In genomic region chr19:1392407-1392806, GRCh38 we compare ENCODE assay signal across 18 cellular contexts. TPM values are rescaled to one million over a fixed set of nuclear protein-coding genes. Genes with fewer than 3 reads are reported as not detected.
DNase-seq lines count a peak whose midpoint lies in the region; TF ChIP-seq lines count a peak whose summit lies in the region.
"Had no signal": no experiment of that assay in that cellular context is flagged by ENCODE, and none has a peak within 500 bp of the region (broad histone marks: within the 10 kb centered on the region; RNA-seq: fewer than 3 reads in every experiment).

No MANE protein-coding gene starts in this region.

- no peaks in the 10 kb centered on the region for H3K9me3 Mint-ChIP-seq in neural crest cell
- no peaks in the 10 kb centered on the region for H3K9me3 Mint-ChIP-seq in H9
- H3K9me3 Mint-ChIP-seq: CD4-positive, alpha-beta memory T cell had no signal

- no peaks in the 10 kb centered on the region for H3K4me1 ChIP-seq in HEK293 (ENCODE audit: control insufficient read depth, insufficient read depth, low read length)
- H3K4me1 ChIP-seq in H9 (ENCODE audit: insufficient read depth, low read length), result no peaks in the 10 kb centered on the region
- H3K4me1 ChIP-seq in vagina, result peaks cover 37% of the 10 kb centered on the region

- H4K91ac ChIP-seq in H9 (ENCODE audit: insufficient read length, low read depth, low read length), result no peak overlapping the region

- H3K4me3 Mint-ChIP-seq in neural crest cell, result peak overlapping the region; percentile 31
- no peak overlapping the region for H3K4me3 Mint-ChIP-seq in H9
- H3K4me3 Mint-ChIP-seq: CD4-positive, alpha-beta memory T cell had no signal

- no peak overlapping the region for H2BK120ac ChIP-seq in H9 (ENCODE audit: low read depth, low read length, poor library complexity, severe bottlenecking)

- no peak overlapping the region for H3K56ac ChIP-seq in H9 (ENCODE audit: insufficient read length, low read depth, low read length)

- no CpG with 5 or more reads among the region's 15 CpGs for WGBS in H9 (ENCODE audit: extremely low coverage, insufficient read length, low lambda C conversion rate)

- no peak overlapping the region for H4K8ac ChIP-seq in H9 (replicated peaks; ENCODE audit: insufficient read length, low read depth, low read length)

- H2BK12ac ChIP-seq in H9 (ENCODE audit: insufficient read length, low read depth, low read length), result no peak overlapping the region

- H3K18ac ChIP-seq in H9 (ENCODE audit: insufficient read length, low read depth, low read length), result no peak overlapping the region

- in situ Hi-C loops in ACHN (cut with HindIII; ENCODE audit: low pct_ligation_motif_present, low pct_unique_long_range_greater_than_20kb, low sequenced_read_pairs), result no loop called here

- TF ChIP-seq POLR2A in vagina (IDR thresholded peaks at IDR 0.05), result no peak

- H3K23ac ChIP-seq in H9 (ENCODE audit: insufficient read length, low read depth, low read length), result no peak overlapping the region

- no peaks in the 10 kb centered on the region for H3K27me3 ChIP-seq in dorsolateral prefrontal cortex
- no peaks in the 10 kb centered on the region for H3K27me3 ChIP-seq in H9 (ENCODE audit: insufficient read depth, low read length)
- H3K27me3 ChIP-seq in vagina, result no peaks in the 10 kb centered on the region

- no peaks in the 10 kb centered on the region for H3K9me3 ChIP-seq in HEK293 (ENCODE audit: control insufficient read depth, insufficient read depth, low read depth, low read length)
- no peaks in the 10 kb centered on the region for H3K9me3 ChIP-seq in H9 (ENCODE audit: control insufficient read depth, low read depth, low read length)
- H3K9me3 ChIP-seq in vagina, result no peaks in the 10 kb centered on the region

- TF ChIP-seq CTCF in 22Rv1 (IDR thresholded peaks at IDR 0.05) (no peak), HEK293 (tag by site-specific recombination; IDR thresholded peaks at IDR 0.05) (no peak), dorsolateral prefrontal cortex (IDR thresholded peaks at IDR 0.05 in 54 of 56, conservative IDR thresholded peaks at IDR 0.05 in 2 of 56; ENCODE audit: low read depth in 1 of 56, partially characterized antibody in 56 of 56) (no peak), neural crest cell (conservative IDR thresholded peaks at IDR 0.05) (no peak), H9 (conservative IDR thresholded peaks at IDR 0.05) (no peak), vagina (IDR thresholded peaks at IDR 0.05) (no peak)

- H3K36me3 Mint-ChIP-seq in neural crest cell (ENCODE audit: low read depth), result peaks cover 6% of the 10 kb centered on the region
- peaks cover 17 to 40% (median 36%) of the 10 kb centered on the region in 3 experiments; a peak in 6 of 7 replicates for H3K36me3 Mint-ChIP-seq in H9 (ENCODE audit: insufficient read depth in 1 of 3, low read depth in 3 of 3)

- H3K79me2 ChIP-seq in H9 (ENCODE audit: insufficient read depth, low read length), result no peaks in the 10 kb centered on the region

- H3K14ac ChIP-seq in H9 (ENCODE audit: insufficient read depth, low read length), result no peak overlapping the region

- H3K36me3 ChIP-seq in HEK293 (ENCODE audit: control insufficient read depth in 2 of 2, insufficient read depth in 1 of 2, low read length in 2 of 2) (peaks cover 0 to 58% of the 10 kb centered on the region in 2 experiments; a peak in 2 of 3 replicates), vagina (peaks cover 0 to 40% of the 10 kb centered on the region in 2 donors)

- H3K4me2 ChIP-seq in H9 (ENCODE audit: insufficient read depth, insufficient read length, low read length), result no peak overlapping the region

- CTCF ChIA-PET in HEK293 (lab: Yijun Ruan, JAX), result no interaction called here

- no peak overlapping the region for H2AFZ ChIP-seq in H9 (ENCODE audit: low read length)

- H3K23me2 ChIP-seq in H9 (ENCODE audit: insufficient read length, low read depth, low read length, poor library complexity, severe bottlenecking), result no peaks in the 10 kb centered on the region

- no peak overlapping the region for H3K9ac ChIP-seq in H9 (ENCODE audit: extremely low read depth, insufficient read length, low read length)

- H3K27me3 Mint-ChIP-seq in neural crest cell (ENCODE audit: low read depth) (no peaks in the 10 kb centered on the region), H9 (ENCODE audit: low read depth) (no peaks in the 10 kb centered on the region)
- H3K27me3 Mint-ChIP-seq: CD4-positive, alpha-beta memory T cell had no signal

- no peak overlapping the region for H3K4me3 ChIP-seq in HEK293 (ENCODE audit: low read depth, low read length)
- H3K4me3 ChIP-seq in dorsolateral prefrontal cortex, result no peak overlapping the region
- no peak overlapping the region for H3K4me3 ChIP-seq in vagina

- no peak overlapping the region for H3T11ph ChIP-seq in H9 (ENCODE audit: low read length)

- no peak overlapping the region for H4K5ac ChIP-seq in H9 (ENCODE audit: insufficient read length, low read depth, low read length)

- DNase-seq in dorsolateral prefrontal cortex, result no peak
- DNase-seq in neural crest cell (ENCODE audit: low read depth, low spot score), result no peak
- no peak for DNase-seq in stimulated activated CD4-positive, alpha-beta T cell treated with anti-CD3 and anti-CD28 coated beads, Interleukin-15, amount 100 ng/mL, for 24 hours
- DNase-seq in ACHN, result no peak
- DNase-seq in H9, result no peak
- no peak for DNase-seq in vagina (ENCODE audit: extremely low spot score in 2 of 2)
- DNase-seq: AML-193; C1 segment of cervical spinal cord; Calu3; CD4-positive, alpha-beta memory T cell; COR-L47; DMS53; DMS79 treated with DMSO at 0.1 percent for 48 hours; GF-D8; GOT3; HCEC 1CT had no signal

- H2AK5ac ChIP-seq in H9 (ENCODE audit: insufficient read length, low read length), result no peak overlapping the region

- H3K27ac ChIP-seq in 22Rv1 (0 out of 2 replicates have a peak overlapping the region, but pooled peaks have one; percentile 5), HEK293 (ENCODE audit: extremely low read depth, low read depth, low read length) (no peak overlapping the region), dorsolateral prefrontal cortex (peak overlapping the region in 55 of 59 donors; percentile 2 to 100 (median 97)), H9 (ENCODE audit: insufficient read length, low read depth, low read length) (no peak overlapping the region), vagina (no peak overlapping the region)

- no peaks in the 10 kb centered on the region for H3K79me1 ChIP-seq in H9 (ENCODE audit: insufficient read depth, low read depth, low read length, poor library complexity, severe bottlenecking)

- no peak overlapping the region for H2BK20ac ChIP-seq in H9 (ENCODE audit: low read depth, low read length, poor library complexity, severe bottlenecking)

- no peaks in the 10 kb centered on the region for H4K20me1 ChIP-seq in H9 (ENCODE audit: control insufficient read depth, insufficient read depth, insufficient read length)

- H3K27ac Mint-ChIP-seq in neural crest cell (ENCODE audit: unreplicated experiment) (peak overlapping the region; percentile 35), H9 (no peak overlapping the region)

- intact Hi-C loops in dorsolateral prefrontal cortex (cut with DNase I) (no loop called here), vagina (cut with DNase I) (no loop called here)

- H3K4me1 Mint-ChIP-seq in neural crest cell (no peaks in the 10 kb centered on the region), H9 (peaks cover 0 to 6% of the 10 kb centered on the region in 2 experiments; a peak in 2 of 4 replicates)

- POLR2A ChIA-PET in HEK293 (lab: Yijun Ruan, JAX), result interaction anchor here (1.0 kb wide), 1 partner anchor 13 kb away, joined by 4 read pairs; no protein-coding TSS in a partner anchor

- H2BK15ac ChIP-seq in H9 (ENCODE audit: low read depth, low read length), result no peak overlapping the region

- no peak overlapping the region for H3K4ac ChIP-seq in H9 (ENCODE audit: low read depth, low read length)

- H2BK5ac ChIP-seq in H9 (ENCODE audit: insufficient read length, low read length), result no peak overlapping the region

TF ChIP-seq in HEK293, 187 proteins besides CTCF, POLR2A, EP300 and RAD21:
- TF ChIP-seq, protein P1, sequence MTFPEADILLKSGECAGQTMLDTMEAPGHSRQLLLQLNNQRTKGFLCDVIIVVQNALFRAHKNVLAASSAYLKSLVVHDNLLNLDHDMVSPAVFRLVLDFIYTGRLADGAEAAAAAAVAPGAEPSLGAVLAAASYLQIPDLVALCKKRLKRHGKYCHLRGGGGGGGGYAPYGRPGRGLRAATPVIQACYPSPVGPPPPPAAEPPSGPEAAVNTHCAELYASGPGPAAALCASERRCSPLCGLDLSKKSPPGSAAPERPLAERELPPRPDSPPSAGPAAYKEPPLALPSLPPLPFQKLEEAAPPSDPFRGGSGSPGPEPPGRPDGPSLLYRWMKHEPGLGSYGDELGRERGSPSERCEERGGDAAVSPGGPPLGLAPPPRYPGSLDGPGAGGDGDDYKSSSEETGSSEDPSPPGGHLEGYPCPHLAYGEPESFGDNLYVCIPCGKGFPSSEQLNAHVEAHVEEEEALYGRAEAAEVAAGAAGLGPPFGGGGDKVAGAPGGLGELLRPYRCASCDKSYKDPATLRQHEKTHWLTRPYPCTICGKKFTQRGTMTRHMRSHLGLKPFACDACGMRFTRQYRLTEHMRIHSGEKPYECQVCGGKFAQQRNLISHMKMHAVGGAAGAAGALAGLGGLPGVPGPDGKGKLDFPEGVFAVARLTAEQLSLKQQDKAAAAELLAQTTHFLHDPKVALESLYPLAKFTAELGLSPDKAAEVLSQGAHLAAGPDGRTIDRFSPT (tag by site-specific recombination; IDR thresholded peaks at IDR 0.05), result no peak
- TF ChIP-seq ZNF146 (tag by site-specific recombination; IDR thresholded peaks at IDR 0.05), result peak; percentile 84

RNA-seq across cellular contexts. Expression of gene NDUFS7, which starts 8.7 kb away (rescaled TPM):
- total RNA-seq in dorsolateral prefrontal cortex, result 100 to 1,000 TPM; 105 to 222 (median 151) TPM
- total RNA-seq in neural crest cell, result 89.7 and 90.6 TPM in 2 replicates
- total RNA-seq in H9 (2021), result 83.7 and 83.9 TPM in 2 replicates
- 141 TPM for total RNA-seq in vagina

RNA-seq across cellular contexts. Expression of gene GAMT, which starts 8.9 kb away (rescaled TPM):
- total RNA-seq in dorsolateral prefrontal cortex (10 to 100 TPM; 30.0 to 91.1 (median 47.4) TPM), neural crest cell (42.6 and 45.6 TPM in 2 replicates), H9 (2021) (26.6 and 27.4 TPM in 2 replicates), vagina (29.0 TPM)

RNA-seq across cellular contexts. Expression of gene DAZAP1, which starts 15.0 kb away (rescaled TPM):
- total RNA-seq in dorsolateral prefrontal cortex, result 100 to 1,000 TPM in 3 of 120 experiments, 10 to 100 TPM in 117; 46.4 to 115 (median 70.5) TPM
- 146 and 157 TPM in 2 replicates for total RNA-seq in neural crest cell
- 255 and 265 TPM in 2 replicates for total RNA-seq in H9 (2021)
- total RNA-seq in vagina, result 29.7 TPM

RNA-seq across cellular contexts. Expression of gene RPS15, which starts 45.8 kb away (rescaled TPM):
- 100 to 1,000 TPM; 343 to 670 (median 497) TPM for total RNA-seq in dorsolateral prefrontal cortex
- total RNA-seq in neural crest cell, result 1,578 and 1,580 TPM in 2 replicates
- total RNA-seq in H9 (2021), result 1,628 and 1,677 TPM in 2 replicates
- 3,906 TPM for total RNA-seq in vagina

RNA-seq across cellular contexts. Expression of gene APC2, which starts 57.5 kb away (rescaled TPM):
- total RNA-seq in dorsolateral prefrontal cortex, result 100 to 1,000 TPM; 130 to 289 (median 183) TPM
- total RNA-seq in neural crest cell, result 39.2 and 43.0 TPM in 2 replicates
- total RNA-seq in H9 (2021), result 0.68 and 2.0 TPM in 2 replicates
- 1.2 TPM for total RNA-seq in vagina
- total RNA-seq: CD4-positive, alpha-beta memory T cell had no signal

Comparison
In these comparisons a context has a peak if more than half of its experiments do, and no peak if none do; other contexts are left out.
1. H3K27ac ChIP-seq: peak in 22Rv1 (single experiment) and dorsolateral prefrontal cortex (55 of 59); none in HEK293 (single experiment), H9 (single experiment) and vagina (single experiment).